Comparison of ENCODE assay signal across 10 cellular contexts in genomic region chr4:5019274-5019673, GRCh38. TPM values are rescaled to one million over a fixed set of nuclear protein-coding genes. Genes with fewer than 3 reads are reported as not detected.
DNase-seq lines count a peak whose midpoint lies in the region; ATAC-seq and TF ChIP-seq lines count a peak whose summit lies in the region.
"Had no signal": no experiment of that assay in that cellular context is flagged by ENCODE, and none has a peak within 500 bp of the region (broad histone marks: within the 10 kb centered on the region; RNA-seq: fewer than 3 reads in every experiment).

TSS of gene CYTL1 (minus strand) at chr4:5019458. CDS start at chr4:5019445, 13 bp downstream.

- H2AFZ ChIP-seq in smooth muscle cell (ENCODE audit: low read depth) = peak within 1 kb of the TSS; percentile 75

- peak within 1 kb of the TSS; percentile 84 for H3K4me2 ChIP-seq in smooth muscle cell

- H3K9me3 ChIP-seq in HUES48 (ENCODE audit: control insufficient read depth, insufficient read depth, low read length) (no peaks in the 10 kb centered on the region), iPS-15b (ENCODE audit: control insufficient read depth, insufficient read depth, low read length) (no peaks in the 10 kb centered on the region), smooth muscle cell (replicated peaks; ENCODE audit: low read depth) (no peaks in the 10 kb centered on the region), right lobe of liver (no peaks in the 10 kb centered on the region)

- H4K20me1 ChIP-seq in smooth muscle cell (ENCODE audit: low read depth) = no peaks in the 10 kb centered on the region

- no peaks in the 10 kb centered on the region; the same call in 1 of the 2 replicates for H3K27me3 ChIP-seq in HUES48 (ENCODE audit: control insufficient read depth, insufficient read depth, low read length)
- H3K27me3 ChIP-seq in iPS-15b (ENCODE audit: control insufficient read depth, insufficient read depth, low read length) = peaks cover 4% of the 10 kb centered on the region
- H3K27me3 ChIP-seq in smooth muscle cell (ENCODE audit: low read depth) = no peaks in the 10 kb centered on the region
- H3K27me3 ChIP-seq in right lobe of liver = no peaks in the 10 kb centered on the region

- DNase-seq in astrocyte of the cerebellum (ENCODE audit: low read depth) (no peak), smooth muscle cell (lab: John Stamatoyannopoulos, UW; ENCODE audit: unreplicated experiment) (no peak), right lobe of liver (no peak), LoVo (ENCODE audit: low spot score) (no peak)
- DNase-seq: activated CD4-positive, alpha-beta T cell treated with anti-CD3 and anti-CD28 coated beads for 4 hours; foreskin keratinocyte had no signal

- intact Hi-C loops in right lobe of liver (cut with DNase I) = no loop called here

- no peaks in the 10 kb centered on the region for H3F3A ChIP-seq in smooth muscle cell (ENCODE audit: low read depth)

- no peaks in the 10 kb centered on the region for H3K36me3 ChIP-seq in HUES48 (ENCODE audit: control insufficient read depth, insufficient read depth, low read length)
- no peaks in the 10 kb centered on the region for H3K36me3 ChIP-seq in iPS-15b (ENCODE audit: control insufficient read depth, insufficient read depth, low read length)
- H3K36me3 ChIP-seq in smooth muscle cell (ENCODE audit: low read depth) = no peaks in the 10 kb centered on the region
- H3K36me3 ChIP-seq in right lobe of liver = no peaks in the 10 kb centered on the region

- no peak for TF ChIP-seq POLR2A in right lobe of liver (IDR thresholded peaks at IDR 0.05)

- H3K9ac ChIP-seq in HUES48 (ENCODE audit: low read depth, low read length) (no peak within 1 kb of the TSS), iPS-15b (ENCODE audit: low read depth, low read length) (no peak within 1 kb of the TSS), smooth muscle cell (ENCODE audit: low read depth) (no peak within 1 kb of the TSS)

- ATAC-seq in right lobe of liver = no peak
- ATAC-seq in HG03045 (IDR thresholded peaks at IDR 0.05; ENCODE audit: unreplicated experiment) = no peak
- no peak for ATAC-seq in GM19455 (IDR thresholded peaks at IDR 0.05; ENCODE audit: unreplicated experiment)
- ATAC-seq: foreskin keratinocyte had no signal

- H3K4me1 ChIP-seq in HUES48 (ENCODE audit: control insufficient read depth, insufficient read depth, low read length) (peaks cover 8% of the 10 kb centered on the region; the same call in 1 of the 2 replicates), iPS-15b (ENCODE audit: control insufficient read depth, insufficient read depth, low read length) (no peaks in the 10 kb centered on the region), smooth muscle cell (ENCODE audit: low read depth) (peaks cover 7% of the 10 kb centered on the region), right lobe of liver (no peaks in the 10 kb centered on the region)
- H3K4me1 ChIP-seq: foreskin keratinocyte had no signal

- 28% methylated on average over 25 of the region's 28 CpGs for WGBS in smooth muscle cell (ENCODE audit: low lambda C conversion rate)
- 4% methylated on average over 12 of the region's 28 CpGs for WGBS in right lobe of liver (ENCODE audit: insufficient coverage, low coverage, low lambda C conversion rate, missing lambda C conversion rate)

- in situ Hi-C loops in astrocyte of the cerebellum (cut with HindIII; ENCODE audit: low sequenced_read_pairs) = loop anchor here (25.0 kb wide), 1 partner anchor 793 kb away; no protein-coding TSS in a partner anchor

- TF ChIP-seq CTCF in astrocyte of the cerebellum (IDR thresholded peaks at IDR 0.05; ENCODE audit: low read depth, low read length, missing control alignments) (no peak), smooth muscle cell (IDR thresholded peaks at IDR 0.05; ENCODE audit: borderline replicate concordance, insufficient read depth, poor library complexity, severe bottlenecking) (no peak), right lobe of liver (IDR thresholded peaks at IDR 0.05) (no peak)

- H3K27ac ChIP-seq in HUES48 (ENCODE audit: low read depth, low read length) = no peak within 1 kb of the TSS
- no peak within 1 kb of the TSS for H3K27ac ChIP-seq in smooth muscle cell (ENCODE audit: low read depth)
- H3K27ac ChIP-seq in right lobe of liver = no peak within 1 kb of the TSS
- H3K27ac ChIP-seq: foreskin keratinocyte had no signal

- H3K4me3 ChIP-seq in HUES48 (ENCODE audit: low read depth, low read length) (peak within 1 kb of the TSS; percentile 37), astrocyte of the cerebellum (ENCODE audit: low read depth, low read length) (peak within 1 kb of the TSS; percentile 31), iPS-15b (ENCODE audit: low read depth, low read length) (peak within 1 kb of the TSS; percentile 19), smooth muscle cell (peak within 1 kb of the TSS; percentile 45), right lobe of liver (no peak within 1 kb of the TSS)

- no peaks in the 10 kb centered on the region for H3K79me2 ChIP-seq in smooth muscle cell (ENCODE audit: low read depth)

RNA-seq across cellular contexts. Expression of gene CYTL1, which starts in this region (rescaled TPM):
- total RNA-seq in smooth muscle cell (17.7 and 24.5 TPM in 2 replicates), right lobe of liver (under 1 TPM in 1 of 6 experiments, not detected in 5; 0.20 TPM)
- 14.3 and 31.0 TPM in 2 replicates for polyA plus RNA-seq in smooth muscle cell

Comparison
In these comparisons a context has a peak if more than half of its experiments do, and no peak if none do; other contexts are left out.
1. RNA of gene CYTL1 (total RNA-seq): 17.7 to 24.5 TPM in smooth muscle cell; 0.20 TPM in right lobe of liver; every median in the first group is over 10 times any median in the second.
2. H3K4me3 ChIP-seq: peak in HUES48 (single experiment), astrocyte of the cerebellum (single experiment), iPS-15b (single experiment) and smooth muscle cell (single experiment); none in right lobe of liver (0 of 3).